In genomic region chr14:37595809-37596595, GRCh38 we compare ENCODE assay signal across 1 cellular context.
TF ChIP-seq lines count a peak whose summit lies in the region.

No MANE protein-coding gene starts in this region.

TF ChIP-seq in HepG2, 621 proteins besides CTCF, POLR2A, EP300 and RAD21 (continued from another document and continues in another):
- TF ChIP-seq ATAD3A (CRISPR knock-in tag; IDR thresholded peaks at IDR 0.05) = no peak
- peak; percentile 59; the same call in 1 of the 2 replicates for TF ChIP-seq NFATC3 (CRISPR knock-in tag; IDR thresholded peaks at IDR 0.05)
- peak; percentile 84 for TF ChIP-seq MXD1 (CRISPR knock-in tag; IDR thresholded peaks at IDR 0.05)
- peak; percentile 80; the same call in 1 of the 2 replicates for TF ChIP-seq ZNF317 (CRISPR knock-in tag; IDR thresholded peaks at IDR 0.05)
- TF ChIP-seq ZBTB20 (CRISPR knock-in tag; IDR thresholded peaks at IDR 0.05; ENCODE audit: borderline replicate concordance, low read depth) = peak; percentile 79; the same call in 1 of the 2 replicates
- peak; percentile 96 for TF ChIP-seq HINFP (CRISPR knock-in tag; IDR thresholded peaks at IDR 0.05; ENCODE audit: low read depth)
- TF ChIP-seq ZSCAN29 (CRISPR knock-in tag; conservative IDR thresholded peaks at IDR 0.05) = peak; percentile 98
- peak; percentile 79; the same call in 1 of the 2 replicates for TF ChIP-seq CBX5 (CRISPR knock-in tag; IDR thresholded peaks at IDR 0.05; ENCODE audit: borderline replicate concordance)
- TF ChIP-seq ZNF709 (CRISPR knock-in tag; IDR thresholded peaks at IDR 0.05) = peak; percentile 47; the same call in 1 of the 2 replicates
- peak; percentile 34 for TF ChIP-seq ZNF225 (CRISPR knock-in tag; IDR thresholded peaks at IDR 0.05)
- TF ChIP-seq ZNF891 (CRISPR knock-in tag; IDR thresholded peaks at IDR 0.05) = peak; percentile 97
- TF ChIP-seq HIC2 (CRISPR knock-in tag; IDR thresholded peaks at IDR 0.05; ENCODE audit: low read depth) = peak; percentile 93; the same call in 1 of the 2 replicates
- TF ChIP-seq GATA4 (IDR thresholded peaks at IDR 0.05; ENCODE audit: borderline replicate concordance, low read depth) = no peak; the same call in 1 of the 2 replicates
- TF ChIP-seq ZNF644 (CRISPR knock-in tag; IDR thresholded peaks at IDR 0.05; ENCODE audit: low read depth) = no peak; the same call in 1 of the 2 replicates
- TF ChIP-seq ZFP36 (IDR thresholded peaks at IDR 0.05; ENCODE audit: borderline replicate concordance, low read depth, low read length, partially characterized antibody) = no peak
- peak; percentile 84; the same call in 1 of the 2 replicates for TF ChIP-seq ZNF75D (CRISPR knock-in tag; IDR thresholded peaks at IDR 0.05; ENCODE audit: borderline replicate concordance)
- TF ChIP-seq HDAC1 (CRISPR knock-in tag; IDR thresholded peaks at IDR 0.05) = peak; percentile 90
- TF ChIP-seq, protein P1, sequence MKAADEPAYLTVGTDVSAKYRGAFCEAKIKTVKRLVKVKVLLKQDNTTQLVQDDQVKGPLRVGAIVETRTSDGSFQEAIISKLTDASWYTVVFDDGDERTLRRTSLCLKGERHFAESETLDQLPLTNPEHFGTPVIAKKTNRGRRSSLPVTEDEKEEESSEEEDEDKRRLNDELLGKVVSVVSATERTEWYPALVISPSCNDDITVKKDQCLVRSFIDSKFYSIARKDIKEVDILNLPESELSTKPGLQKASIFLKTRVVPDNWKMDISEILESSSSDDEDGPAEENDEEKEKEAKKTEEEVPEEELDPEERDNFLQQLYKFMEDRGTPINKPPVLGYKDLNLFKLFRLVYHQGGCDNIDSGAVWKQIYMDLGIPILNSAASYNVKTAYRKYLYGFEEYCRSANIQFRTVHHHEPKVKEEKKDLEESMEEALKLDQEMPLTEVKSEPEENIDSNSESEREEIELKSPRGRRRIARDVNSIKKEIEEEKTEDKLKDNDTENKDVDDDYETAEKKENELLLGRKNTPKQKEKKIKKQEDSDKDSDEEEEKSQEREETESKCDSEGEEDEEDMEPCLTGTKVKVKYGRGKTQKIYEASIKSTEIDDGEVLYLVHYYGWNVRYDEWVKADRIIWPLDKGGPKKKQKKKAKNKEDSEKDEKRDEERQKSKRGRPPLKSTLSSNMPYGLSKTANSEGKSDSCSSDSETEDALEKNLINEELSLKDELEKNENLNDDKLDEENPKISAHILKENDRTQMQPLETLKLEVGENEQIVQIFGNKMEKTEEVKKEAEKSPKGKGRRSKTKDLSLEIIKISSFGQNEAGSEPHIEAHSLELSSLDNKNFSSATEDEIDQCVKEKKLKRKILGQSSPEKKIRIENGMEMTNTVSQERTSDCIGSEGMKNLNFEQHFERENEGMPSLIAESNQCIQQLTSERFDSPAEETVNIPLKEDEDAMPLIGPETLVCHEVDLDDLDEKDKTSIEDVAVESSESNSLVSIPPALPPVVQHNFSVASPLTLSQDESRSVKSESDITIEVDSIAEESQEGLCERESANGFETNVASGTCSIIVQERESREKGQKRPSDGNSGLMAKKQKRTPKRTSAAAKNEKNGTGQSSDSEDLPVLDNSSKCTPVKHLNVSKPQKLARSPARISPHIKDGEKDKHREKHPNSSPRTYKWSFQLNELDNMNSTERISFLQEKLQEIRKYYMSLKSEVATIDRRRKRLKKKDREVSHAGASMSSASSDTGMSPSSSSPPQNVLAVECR (CRISPR knock-in tag; IDR thresholded peaks at IDR 0.05; ENCODE audit: borderline replicate concordance) = peak; percentile 89
- no peak for TF ChIP-seq NFRKB (IDR thresholded peaks at IDR 0.05)
- peak; percentile 65 for TF ChIP-seq ONECUT2 (CRISPR knock-in tag; IDR thresholded peaks at IDR 0.05)
- TF ChIP-seq HHEX (CRISPR knock-in tag; IDR thresholded peaks at IDR 0.05) = 0 out of 2 replicates have a peak, but pooled peaks have one; percentile 11
- TF ChIP-seq, protein P2, sequence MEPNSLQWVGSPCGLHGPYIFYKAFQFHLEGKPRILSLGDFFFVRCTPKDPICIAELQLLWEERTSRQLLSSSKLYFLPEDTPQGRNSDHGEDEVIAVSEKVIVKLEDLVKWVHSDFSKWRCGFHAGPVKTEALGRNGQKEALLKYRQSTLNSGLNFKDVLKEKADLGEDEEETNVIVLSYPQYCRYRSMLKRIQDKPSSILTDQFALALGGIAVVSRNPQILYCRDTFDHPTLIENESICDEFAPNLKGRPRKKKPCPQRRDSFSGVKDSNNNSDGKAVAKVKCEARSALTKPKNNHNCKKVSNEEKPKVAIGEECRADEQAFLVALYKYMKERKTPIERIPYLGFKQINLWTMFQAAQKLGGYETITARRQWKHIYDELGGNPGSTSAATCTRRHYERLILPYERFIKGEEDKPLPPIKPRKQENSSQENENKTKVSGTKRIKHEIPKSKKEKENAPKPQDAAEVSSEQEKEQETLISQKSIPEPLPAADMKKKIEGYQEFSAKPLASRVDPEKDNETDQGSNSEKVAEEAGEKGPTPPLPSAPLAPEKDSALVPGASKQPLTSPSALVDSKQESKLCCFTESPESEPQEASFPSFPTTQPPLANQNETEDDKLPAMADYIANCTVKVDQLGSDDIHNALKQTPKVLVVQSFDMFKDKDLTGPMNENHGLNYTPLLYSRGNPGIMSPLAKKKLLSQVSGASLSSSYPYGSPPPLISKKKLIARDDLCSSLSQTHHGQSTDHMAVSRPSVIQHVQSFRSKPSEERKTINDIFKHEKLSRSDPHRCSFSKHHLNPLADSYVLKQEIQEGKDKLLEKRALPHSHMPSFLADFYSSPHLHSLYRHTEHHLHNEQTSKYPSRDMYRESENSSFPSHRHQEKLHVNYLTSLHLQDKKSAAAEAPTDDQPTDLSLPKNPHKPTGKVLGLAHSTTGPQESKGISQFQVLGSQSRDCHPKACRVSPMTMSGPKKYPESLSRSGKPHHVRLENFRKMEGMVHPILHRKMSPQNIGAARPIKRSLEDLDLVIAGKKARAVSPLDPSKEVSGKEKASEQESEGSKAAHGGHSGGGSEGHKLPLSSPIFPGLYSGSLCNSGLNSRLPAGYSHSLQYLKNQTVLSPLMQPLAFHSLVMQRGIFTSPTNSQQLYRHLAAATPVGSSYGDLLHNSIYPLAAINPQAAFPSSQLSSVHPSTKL (CRISPR knock-in tag; IDR thresholded peaks at IDR 0.05) = peak; percentile 87
- TF ChIP-seq ZNF546 (CRISPR knock-in tag; conservative IDR thresholded peaks at IDR 0.05) = peak; percentile 54; the same call in 1 of the 2 replicates
- peak; percentile 84; the same call in 1 of the 2 replicates for TF ChIP-seq ZNF383 (CRISPR knock-in tag; IDR thresholded peaks at IDR 0.05; ENCODE audit: borderline replicate concordance)
- TF ChIP-seq, protein P3, sequence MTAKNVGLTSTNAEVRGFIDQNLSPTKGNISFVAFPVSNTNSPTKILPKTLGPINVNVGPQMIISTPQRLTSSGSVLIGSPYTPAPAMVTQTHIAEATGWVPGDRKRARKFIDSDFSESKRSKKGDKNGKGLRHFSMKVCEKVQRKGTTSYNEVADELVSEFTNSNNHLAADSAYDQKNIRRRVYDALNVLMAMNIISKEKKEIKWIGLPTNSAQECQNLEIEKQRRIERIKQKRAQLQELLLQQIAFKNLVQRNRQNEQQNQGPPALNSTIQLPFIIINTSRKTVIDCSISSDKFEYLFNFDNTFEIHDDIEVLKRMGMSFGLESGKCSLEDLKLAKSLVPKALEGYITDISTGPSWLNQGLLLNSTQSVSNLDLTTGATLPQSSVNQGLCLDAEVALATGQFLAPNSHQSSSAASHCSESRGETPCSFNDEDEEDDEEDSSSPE (CRISPR knock-in tag; IDR thresholded peaks at IDR 0.05) = peak; percentile 97
- TF ChIP-seq, protein P4, sequence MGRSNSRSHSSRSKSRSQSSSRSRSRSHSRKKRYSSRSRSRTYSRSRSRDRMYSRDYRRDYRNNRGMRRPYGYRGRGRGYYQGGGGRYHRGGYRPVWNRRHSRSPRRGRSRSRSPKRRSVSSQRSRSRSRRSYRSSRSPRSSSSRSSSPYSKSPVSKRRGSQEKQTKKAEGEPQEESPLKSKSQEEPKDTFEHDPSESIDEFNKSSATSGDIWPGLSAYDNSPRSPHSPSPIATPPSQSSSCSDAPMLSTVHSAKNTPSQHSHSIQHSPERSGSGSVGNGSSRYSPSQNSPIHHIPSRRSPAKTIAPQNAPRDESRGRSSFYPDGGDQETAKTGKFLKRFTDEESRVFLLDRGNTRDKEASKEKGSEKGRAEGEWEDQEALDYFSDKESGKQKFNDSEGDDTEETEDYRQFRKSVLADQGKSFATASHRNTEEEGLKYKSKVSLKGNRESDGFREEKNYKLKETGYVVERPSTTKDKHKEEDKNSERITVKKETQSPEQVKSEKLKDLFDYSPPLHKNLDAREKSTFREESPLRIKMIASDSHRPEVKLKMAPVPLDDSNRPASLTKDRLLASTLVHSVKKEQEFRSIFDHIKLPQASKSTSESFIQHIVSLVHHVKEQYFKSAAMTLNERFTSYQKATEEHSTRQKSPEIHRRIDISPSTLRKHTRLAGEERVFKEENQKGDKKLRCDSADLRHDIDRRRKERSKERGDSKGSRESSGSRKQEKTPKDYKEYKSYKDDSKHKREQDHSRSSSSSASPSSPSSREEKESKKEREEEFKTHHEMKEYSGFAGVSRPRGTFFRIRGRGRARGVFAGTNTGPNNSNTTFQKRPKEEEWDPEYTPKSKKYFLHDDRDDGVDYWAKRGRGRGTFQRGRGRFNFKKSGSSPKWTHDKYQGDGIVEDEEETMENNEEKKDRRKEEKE (IDR thresholded peaks at IDR 0.05) = no peak
- peak; percentile 82; the same call in 1 of the 2 replicates for TF ChIP-seq ZNF800 (CRISPR knock-in tag; IDR thresholded peaks at IDR 0.05)
- TF ChIP-seq FOXC1 (CRISPR knock-in tag; IDR thresholded peaks at IDR 0.05; ENCODE audit: borderline replicate concordance) = peak; percentile 98
- TF ChIP-seq, protein P5, sequence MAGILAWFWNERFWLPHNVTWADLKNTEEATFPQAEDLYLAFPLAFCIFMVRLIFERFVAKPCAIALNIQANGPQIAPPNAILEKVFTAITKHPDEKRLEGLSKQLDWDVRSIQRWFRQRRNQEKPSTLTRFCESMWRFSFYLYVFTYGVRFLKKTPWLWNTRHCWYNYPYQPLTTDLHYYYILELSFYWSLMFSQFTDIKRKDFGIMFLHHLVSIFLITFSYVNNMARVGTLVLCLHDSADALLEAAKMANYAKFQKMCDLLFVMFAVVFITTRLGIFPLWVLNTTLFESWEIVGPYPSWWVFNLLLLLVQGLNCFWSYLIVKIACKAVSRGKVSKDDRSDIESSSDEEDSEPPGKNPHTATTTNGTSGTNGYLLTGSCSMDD (CRISPR knock-in tag; IDR thresholded peaks at IDR 0.05) = no peak; the same call in 1 of the 2 replicates
- 0 out of 2 replicates have a peak, but pooled peaks have one; percentile 11 for TF ChIP-seq SETDB1 (CRISPR knock-in tag; IDR thresholded peaks at IDR 0.05; ENCODE audit: borderline replicate concordance)
- peak; percentile 99 for TF ChIP-seq HOMEZ (CRISPR knock-in tag; IDR thresholded peaks at IDR 0.05; ENCODE audit: low read depth)
